1 cellular context compared by ENCODE assay signal in the genomic region with DNA sequence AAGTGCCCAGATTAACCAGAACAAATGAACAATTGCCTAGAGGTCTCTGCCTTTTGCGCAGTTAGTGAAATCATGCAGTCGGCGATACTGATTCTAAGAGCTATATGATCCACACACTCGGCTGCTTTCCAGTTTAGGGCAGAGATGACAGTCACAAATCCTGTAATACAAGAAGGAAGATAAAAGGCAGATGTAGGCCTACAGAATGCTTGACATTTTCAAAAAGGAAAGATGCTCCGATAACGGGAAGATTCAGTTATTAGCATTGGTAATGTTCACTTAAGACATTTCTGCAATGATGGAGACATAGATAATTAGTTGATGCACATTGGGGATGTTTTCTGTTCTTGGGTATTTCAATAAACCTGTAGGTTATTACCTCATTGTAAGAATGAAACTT.
TF ChIP-seq lines count a peak whose summit lies in the region.

No MANE protein-coding gene starts in this region.

TF ChIP-seq in SK-N-SH, 30 proteins besides CTCF, POLR2A, EP300 and RAD21:
- TF ChIP-seq REST (IDR thresholded peaks at IDR 0.05; ENCODE audit: low read depth, low read length): no peak
- no peak for TF ChIP-seq RFX5 (IDR thresholded peaks at IDR 0.05; ENCODE audit: low read length)
- TF ChIP-seq, protein P1, sequence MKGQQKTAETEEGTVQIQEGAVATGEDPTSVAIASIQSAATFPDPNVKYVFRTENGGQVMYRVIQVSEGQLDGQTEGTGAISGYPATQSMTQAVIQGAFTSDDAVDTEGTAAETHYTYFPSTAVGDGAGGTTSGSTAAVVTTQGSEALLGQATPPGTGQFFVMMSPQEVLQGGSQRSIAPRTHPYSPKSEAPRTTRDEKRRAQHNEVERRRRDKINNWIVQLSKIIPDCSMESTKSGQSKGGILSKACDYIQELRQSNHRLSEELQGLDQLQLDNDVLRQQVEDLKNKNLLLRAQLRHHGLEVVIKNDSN (IDR thresholded peaks at IDR 0.05; ENCODE audit: borderline replicate concordance, low read depth): no peak
- TF ChIP-seq YY1 (IDR thresholded peaks at IDR 0.05; ENCODE audit: low read depth): no peak
- TF ChIP-seq GABPA (IDR thresholded peaks at IDR 0.05; ENCODE audit: low read depth): no peak
- TF ChIP-seq ELF1 (IDR thresholded peaks at IDR 0.05): no peak
TF ChIP-seq in SK-N-SH: peak in this region for 0.
